In genomic region chr12:52213541-52214420, GRCh38 we compare ENCODE assay signal across 9 cellular contexts. TPM values are rescaled to one million over a fixed set of nuclear protein-coding genes. Genes with fewer than 3 reads are reported as not detected.
DNase-seq lines count a peak whose midpoint lies in the region; ATAC-seq and TF ChIP-seq lines count a peak whose summit lies in the region.
"Had no signal": no experiment of that assay in that cellular context is flagged by ENCODE, and none has a peak within 500 bp of the region (broad histone marks: within the 10 kb centered on the region; RNA-seq: fewer than 3 reads in every experiment).

No MANE protein-coding gene starts in this region.

- H3K9me2 ChIP-seq in Karpas-422 (replicated peaks; ENCODE audit: insufficient read depth, low read length): no peaks in the 10 kb centered on the region
- H3K9me2 ChIP-seq in SK-N-SH: no peaks in the 10 kb centered on the region

- ATAC-seq in right cardiac atrium (peak; percentile 73 to 82), HG02970 (IDR thresholded peaks at IDR 0.05; ENCODE audit: low FRiP score, unreplicated experiment) (no peak)

- 36% methylated on average over 5 of the region's 13 CpGs for WGBS in SK-N-SH (ENCODE audit: low lambda C conversion rate)
- WGBS in right cardiac atrium: 33% methylated on average over 13 of the region's 13 CpGs
- 30 to 38% methylated on average over 13 of the region's 13 CpGs for WGBS in sigmoid colon, 2 donors

- TF ChIP-seq CTCF in SK-N-SH (IDR thresholded peaks at IDR 0.05) (peak; percentile 95), ascending aorta (IDR thresholded peaks at IDR 0.05) (peak; percentile 93 to 95 (median 94)), sigmoid colon (IDR thresholded peaks at IDR 0.05) (peak; percentile 79 to 97 (median 90))

- TF ChIP-seq RAD21 in SK-N-SH (IDR thresholded peaks at IDR 0.05; ENCODE audit: low read length): peak; percentile 96

- intact Hi-C loops in ascending aorta (cut with DNase I) (no loop called here), right cardiac atrium (cut with DNase I) (loop anchor here in 1 of 4 donors (2.0 kb wide), 1 partner anchor 57 kb away; no protein-coding TSS in a partner anchor), sigmoid colon (cut with DNase I) (loop anchor here (5.0 kb wide), 1 partner anchor 114 kb away; no protein-coding TSS in a partner anchor)

- H3K9ac ChIP-seq in Karpas-422 (ENCODE audit: low read length) (no peak overlapping the region), SK-N-SH (no peak overlapping the region)
- H3K9ac ChIP-seq: BLaER1 had no signal

- H3K36me3 ChIP-seq in Karpas-422 (ENCODE audit: insufficient read depth, low read length): no peaks in the 10 kb centered on the region
- H3K36me3 ChIP-seq in SK-N-SH (replicated peaks in 1 of 2; ENCODE audit: control insufficient read depth in 1 of 2, insufficient read depth in 2 of 2, low read length in 1 of 2): no peaks in the 10 kb centered on the region
- H3K36me3 ChIP-seq in ascending aorta: no peaks in the 10 kb centered on the region
- no peaks in the 10 kb centered on the region for H3K36me3 ChIP-seq in sigmoid colon
- H3K36me3 ChIP-seq: BLaER1 had no signal

- POLR2A ChIA-PET in SK-N-SH (lab: Yijun Ruan, JAX): interaction anchor here (1.2 kb wide), 1 partner anchor 13 kb away, joined by 5 read pairs; no protein-coding TSS in a partner anchor

- H4K20me1 ChIP-seq in Karpas-422 (ENCODE audit: insufficient read depth, low read depth, low read length): no peaks in the 10 kb centered on the region
- H4K20me1 ChIP-seq in SK-N-SH (ENCODE audit: insufficient read depth): no peaks in the 10 kb centered on the region
- H4K20me1 ChIP-seq: BLaER1 had no signal

- H3K4me1 ChIP-seq in Karpas-422 (ENCODE audit: low read length): 0 out of 2 replicates have a peak, but pooled peaks cover 4% of the 10 kb centered on the region
- peaks cover 15 to 68% of the 10 kb centered on the region in 2 experiments; a peak in 3 of 4 replicates for H3K4me1 ChIP-seq in SK-N-SH (ENCODE audit: control insufficient read depth in 1 of 2, insufficient read depth in 2 of 2, low read depth in 1 of 2, low read length in 1 of 2)
- H3K4me1 ChIP-seq in ascending aorta: peaks cover 6 to 23% of the 10 kb centered on the region in 2 donors
- H3K4me1 ChIP-seq in right cardiac atrium (ENCODE audit: control insufficient read depth, insufficient read depth, low read length): no peaks in the 10 kb centered on the region
- no peaks in the 10 kb centered on the region for H3K4me1 ChIP-seq in sigmoid colon

- CTCF ChIA-PET in SK-N-SH (lab: Yijun Ruan, JAX): interaction anchor here (0.9 to 5.9 kb wide), 26 partner anchors 9 to 665 kb away, joined by 3 to 51 read pairs (median 7); partner anchors contain the start of gene KRT86

- H3K79me2 ChIP-seq in Karpas-422 (ENCODE audit: low read length) (no peaks in the 10 kb centered on the region), SK-N-SH (ENCODE audit: insufficient read depth) (no peaks in the 10 kb centered on the region)

- H2AFZ ChIP-seq in Karpas-422 (ENCODE audit: low read length) (no peak overlapping the region), SK-N-SH (ENCODE audit: low read depth) (no peak overlapping the region)

- H3K4me3 ChIP-seq in Karpas-422 (ENCODE audit: low read length) (no peak overlapping the region), SK-N-SH (ENCODE audit: low read depth in 2 of 2, low read length in 1 of 2) (no peak overlapping the region; a peak in 1 of 4 replicates), ascending aorta (no peak overlapping the region), right cardiac atrium (ENCODE audit: low read length) (no peak overlapping the region), sigmoid colon (no peak overlapping the region)
- H3K4me3 ChIP-seq: BLaER1 had no signal

- TF ChIP-seq EP300 in SK-N-SH (IDR thresholded peaks at IDR 0.05; ENCODE audit: borderline replicate concordance in 1 of 2, low read depth in 1 of 2, low read length in 1 of 2) (0 out of 4 replicates have a peak, but pooled peaks of 1 of the 2 experiments have one; percentile 32), sigmoid colon (IDR thresholded peaks at IDR 0.05) (no peak)

- H3K9me3 ChIP-seq in Karpas-422 (ENCODE audit: low read length) (no peaks in the 10 kb centered on the region), SK-N-SH (no peaks in the 10 kb centered on the region), ascending aorta (no peaks in the 10 kb centered on the region), right cardiac atrium (ENCODE audit: control insufficient read depth, low read length) (no peaks in the 10 kb centered on the region), sigmoid colon (no peaks in the 10 kb centered on the region)
- H3K9me3 ChIP-seq: BLaER1 had no signal

- DNase-seq in NCI-H1417 (lab: John Stamatoyannopoulos, UW) (peak; percentile 16 to 80 (median 53)), NCI-H1417 treated with DMSO at 0.1 percent for 48 hours (lab: John Stamatoyannopoulos, UW) (no peak), Karpas-422 (peak; percentile 81), SK-N-SH (peak; percentile 82), ascending aorta (ENCODE audit: low spot score in 2 of 2) (peak in 1 of 2 donors; percentile 81), right cardiac atrium (peak; percentile 66 to 90 (median 85)), sigmoid colon (peak; percentile 80)

- no peaks in the 10 kb centered on the region for H3K27me3 ChIP-seq in Karpas-422 (ENCODE audit: low read length)
- H3K27me3 ChIP-seq in SK-N-SH (ENCODE audit: insufficient read depth): no peaks in the 10 kb centered on the region
- no peaks in the 10 kb centered on the region for H3K27me3 ChIP-seq in ascending aorta
- no peaks in the 10 kb centered on the region for H3K27me3 ChIP-seq in right cardiac atrium (ENCODE audit: control insufficient read depth, insufficient read depth)
- H3K27me3 ChIP-seq in sigmoid colon: peaks cover 0 to 2% (median 0%) of the 10 kb centered on the region in 3 donors
- H3K27me3 ChIP-seq: BLaER1 had no signal

- H3K27ac ChIP-seq in Karpas-422 (ENCODE audit: low read length): no peak overlapping the region
- peak overlapping the region in 1 of 2 experiments; percentile 5; a peak in 1 of 4 replicates for H3K27ac ChIP-seq in SK-N-SH (ENCODE audit: low read depth in 2 of 2, low read length in 1 of 2)
- no peak overlapping the region for H3K27ac ChIP-seq in ascending aorta
- no peak overlapping the region for H3K27ac ChIP-seq in right cardiac atrium (ENCODE audit: low read length)
- no peak overlapping the region for H3K27ac ChIP-seq in sigmoid colon
- H3K27ac ChIP-seq: BLaER1 had no signal

- TF ChIP-seq POLR2A in sigmoid colon (IDR thresholded peaks at IDR 0.05): no peak

- peaks cover 7% of the 10 kb centered on the region for H3F3A ChIP-seq in SK-N-SH (replicated peaks; ENCODE audit: insufficient read depth)

- H3K4me2 ChIP-seq in Karpas-422 (ENCODE audit: low read depth, low read length, poor library complexity, severe bottlenecking) (no peak overlapping the region), SK-N-SH (no peak overlapping the region)
- H3K4me2 ChIP-seq: BLaER1 had no signal

TF ChIP-seq in SK-N-SH, 30 proteins besides CTCF, POLR2A, EP300 and RAD21 (continues in another document):
- TF ChIP-seq MEF2A (IDR thresholded peaks at IDR 0.05; ENCODE audit: borderline replicate concordance, low read depth) (no peak), FOSL2 (IDR thresholded peaks at IDR 0.05; ENCODE audit: borderline replicate concordance, low read depth) (no peak), TCF12 (IDR thresholded peaks at IDR 0.05) (0 out of 2 replicates have a peak, but pooled peaks have one; percentile 16), POLR2AphosphoS5 (IDR thresholded peaks at IDR 0.05; ENCODE audit: low read depth, low read length) (no peak), CHD2 (IDR thresholded peaks at IDR 0.05; ENCODE audit: low read length, partially characterized antibody) (peak; percentile 44), NFIC (IDR thresholded peaks at IDR 0.05; ENCODE audit: borderline replicate concordance) (no peak), MAX (IDR thresholded peaks at IDR 0.05; ENCODE audit: low read depth) (0 out of 2 replicates have a peak, but pooled peaks have one; percentile 36)
- TF ChIP-seq, protein P1, sequence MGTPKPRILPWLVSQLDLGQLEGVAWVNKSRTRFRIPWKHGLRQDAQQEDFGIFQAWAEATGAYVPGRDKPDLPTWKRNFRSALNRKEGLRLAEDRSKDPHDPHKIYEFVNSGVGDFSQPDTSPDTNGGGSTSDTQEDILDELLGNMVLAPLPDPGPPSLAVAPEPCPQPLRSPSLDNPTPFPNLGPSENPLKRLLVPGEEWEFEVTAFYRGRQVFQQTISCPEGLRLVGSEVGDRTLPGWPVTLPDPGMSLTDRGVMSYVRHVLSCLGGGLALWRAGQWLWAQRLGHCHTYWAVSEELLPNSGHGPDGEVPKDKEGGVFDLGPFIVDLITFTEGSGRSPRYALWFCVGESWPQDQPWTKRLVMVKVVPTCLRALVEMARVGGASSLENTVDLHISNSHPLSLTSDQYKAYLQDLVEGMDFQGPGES (IDR thresholded peaks at IDR 0.05; ENCODE audit: low read depth, low read length): no peak

RNA-seq across cellular contexts. Expression of gene KRT7, which starts 19.3 kb away (rescaled TPM):
- not detected in 2 replicates for total RNA-seq in Karpas-422 (2014; rRNA removed; shearing (Covaris generic); ENCODE audit: low replicate concordance)
- polyA plus RNA-seq in SK-N-SH (2012; rRNA removed) (3.2 and 5.4 TPM in 2 replicates), right cardiac atrium (0.16 TPM), sigmoid colon (10 to 100 TPM in 1 of 3 donors, 1 to 10 TPM in 2; 1.2 to 12.0 (median 2.4) TPM)
- polyA plus RNA-seq in SK-N-SH (2012; cell fraction: cytosol; rRNA removed): 2.9 TPM in 2 replicates
- polyA plus RNA-seq in SK-N-SH (2012; cell fraction: nucleus; rRNA removed): 1.9 and 3.3 TPM in 2 replicates
- total RNA-seq in ascending aorta (153 TPM), right cardiac atrium (1 to 10 TPM in 2 of 4 donors, under 1 TPM in 1, not detected in 1; 0.94 to 3.0 (median 1.1) TPM), sigmoid colon (1 to 10 TPM in 1 of 4 donors, under 1 TPM in 1, not detected in 2; 0.27 to 3.2 TPM)

RNA-seq across cellular contexts. Expression of gene KRT80, which starts 22.0 kb away (rescaled TPM):
- not detected in 2 replicates for total RNA-seq in Karpas-422 (2014; rRNA removed; shearing (Covaris generic); ENCODE audit: low replicate concordance)
- polyA plus RNA-seq in SK-N-SH (2012; rRNA removed): 14.9 and 17.4 TPM in 2 replicates
- polyA plus RNA-seq in SK-N-SH (2012; cell fraction: cytosol; rRNA removed): 8.1 and 10.8 TPM in 2 replicates
- 21.6 and 31.9 TPM in 2 replicates for polyA plus RNA-seq in SK-N-SH (2012; cell fraction: nucleus; rRNA removed)
- total RNA-seq in ascending aorta: not detected
- under 1 TPM in 1 of 4 donors, not detected in 3; 0.06 TPM for total RNA-seq in right cardiac atrium
- 0.05 TPM for polyA plus RNA-seq in right cardiac atrium
- not detected for total RNA-seq in sigmoid colon
- polyA plus RNA-seq in sigmoid colon: under 1 TPM in 2 of 3 donors, not detected in 1; under 0.01 to 0.34 TPM

Comparison
In these comparisons a context has a peak if more than half of its experiments do, and no peak if none do; other contexts are left out.
1. RNA of gene KRT7, which starts 19.3 kb away (total RNA-seq): 153 TPM in ascending aorta (single experiment); 0.94 to 3.0 TPM in right cardiac atrium, 0.27 to 3.2 TPM in sigmoid colon and not detected in Karpas-422; every median in the first group is over 10 times any median in the second.
2. Peak in every context shown above with its lines, with median percentiles within 50 percentile points of each other: CTCF ChIP-seq.